Comparison of ENCODE assay signal across 20 cellular contexts in the genomic region with DNA sequence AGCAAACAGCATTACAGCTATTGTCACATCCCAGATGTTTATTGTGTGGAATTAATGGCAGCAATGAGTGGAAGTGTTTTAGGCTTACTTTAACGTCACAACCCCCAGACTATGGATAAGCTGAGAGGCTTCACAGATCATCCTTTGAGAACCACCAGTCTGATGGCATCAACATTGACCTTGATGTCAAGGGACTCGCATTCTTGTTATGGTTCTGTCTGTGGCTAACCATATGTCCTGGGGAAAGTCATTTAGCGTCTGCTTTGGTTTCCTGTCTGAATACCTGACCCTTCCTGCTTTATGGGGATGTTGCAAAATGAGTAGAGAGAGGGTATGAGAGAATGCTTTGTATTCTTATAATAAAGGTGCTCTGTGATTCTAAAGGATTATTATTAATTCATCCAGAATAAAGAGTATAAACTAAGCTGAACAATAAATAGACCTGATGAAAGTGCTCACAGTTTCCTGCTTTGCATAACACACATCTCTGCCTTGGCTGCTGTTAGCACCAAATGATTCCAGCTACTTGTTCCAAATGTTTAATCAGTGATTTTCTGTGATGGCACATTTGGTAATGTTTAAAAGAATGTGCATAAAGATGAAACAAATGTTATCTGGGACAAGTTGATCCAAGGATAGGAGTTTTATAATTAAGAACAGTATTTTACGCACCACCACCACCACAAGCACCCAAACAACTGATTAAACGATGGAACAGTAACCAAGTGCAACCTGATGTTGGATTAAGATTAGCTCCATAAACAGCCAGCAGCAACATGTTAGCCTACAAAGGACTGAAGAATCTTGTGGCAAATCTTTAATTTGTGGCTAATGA.
DNase-seq lines count a peak whose midpoint lies in the region; ATAC-seq and TF ChIP-seq lines count a peak whose summit lies in the region.
"Had no signal": no experiment of that assay in that cellular context is flagged by ENCODE, and none has a peak within 500 bp of the region (broad histone marks: within the 10 kb centered on the region; RNA-seq: fewer than 3 reads in every experiment).

No MANE protein-coding gene starts in this region.

- POLR2A ChIA-PET in T-cell (lab: Charles Lee), result no interaction called here

- no peak for TF ChIP-seq CTCF in epithelial cell of proximal tubule (conservative IDR thresholded peaks at IDR 0.05; ENCODE audit: low read depth, low read length)
- no peak for TF ChIP-seq CTCF in BE2C (IDR thresholded peaks at IDR 0.05; ENCODE audit: low read depth, low read length)

- H3K36me3 Mint-ChIP-seq in T-cell, result no peaks in the 10 kb centered on the region
- H3K36me3 Mint-ChIP-seq: activated naive CD8-positive, alpha-beta T cell had no signal

- no peak overlapping the region for H3K27ac Mint-ChIP-seq in T-cell
- H3K27ac Mint-ChIP-seq: activated naive CD8-positive, alpha-beta T cell; dendritic cell treated with granulocyte-macrophage colony-stimulating factor and Interleukin-4, amounts not matched to agents 40 ng/mL and 50 ng/mL, for 4 days had no signal

- no peak for ATAC-seq in T-cell (replicated peaks in 1 of 4)
- ATAC-seq: HCT116, heart left ventricle had no signal

- H3K27me3 Mint-ChIP-seq in T-cell, result no peaks in the 10 kb centered on the region
- H3K27me3 Mint-ChIP-seq: dendritic cell treated with granulocyte-macrophage colony-stimulating factor and Interleukin-4, amounts not matched to agents 40 ng/mL and 50 ng/mL, for 4 days had no signal

- CTCF ChIA-PET in T-cell (lab: Charles Lee), result no interaction called here

- no peaks in the 10 kb centered on the region for H3K4me1 Mint-ChIP-seq in T-cell

- H3K4me3 Mint-ChIP-seq in T-cell, result no peak overlapping the region
- H3K4me3 Mint-ChIP-seq: activated naive CD8-positive, alpha-beta T cell; dendritic cell treated with granulocyte-macrophage colony-stimulating factor and Interleukin-4, amounts not matched to agents 40 ng/mL and 50 ng/mL, for 4 days had no signal

- H3K27me3 ChIP-seq in effector memory CD4-positive, alpha-beta T cell (replicated peaks; ENCODE audit: control insufficient read depth, insufficient read depth, low read length, poor library complexity, severe bottlenecking), result no peaks in the 10 kb centered on the region
- H3K27me3 ChIP-seq in BE2C, result no peaks in the 10 kb centered on the region
- H3K27me3 ChIP-seq: heart left ventricle, uterus had no signal

- H3K27ac ChIP-seq in effector memory CD4-positive, alpha-beta T cell (ENCODE audit: insufficient read depth, low read length, poor library complexity, severe bottlenecking), result no peak overlapping the region
- H3K27ac ChIP-seq: heart left ventricle, parathyroid adenoma, RWPE1 had no signal

- no peaks in the 10 kb centered on the region for H3K9me3 ChIP-seq in effector memory CD4-positive, alpha-beta T cell (ENCODE audit: control insufficient read depth, low read length)
- no peaks in the 10 kb centered on the region for H3K9me3 ChIP-seq in BE2C
- H3K9me3 ChIP-seq: heart left ventricle, uterus had no signal

- H3K4me3 ChIP-seq in epithelial cell of proximal tubule (ENCODE audit: low read depth, low read length) (no peak overlapping the region), BE2C (ENCODE audit: low read depth, low read length) (no peak overlapping the region)
- H3K4me3 ChIP-seq in effector memory CD4-positive, alpha-beta T cell (ENCODE audit: insufficient read depth, low read depth, low read length, poor library complexity, severe bottlenecking), result no peak overlapping the region
- H3K4me3 ChIP-seq: heart left ventricle, lung, uterus had no signal

- H3K36me3 ChIP-seq in effector memory CD4-positive, alpha-beta T cell (ENCODE audit: control insufficient read depth, insufficient read depth, low read length), result no peaks in the 10 kb centered on the region
- no peaks in the 10 kb centered on the region for H3K36me3 ChIP-seq in BE2C
- H3K36me3 ChIP-seq: heart left ventricle, uterus had no signal

- peaks cover 3 to 23% (median 4%) of the 10 kb centered on the region in 3 donors for H3K9me3 Mint-ChIP-seq in T-cell
- H3K9me3 Mint-ChIP-seq: dendritic cell treated with granulocyte-macrophage colony-stimulating factor and Interleukin-4, amounts not matched to agents 40 ng/mL and 50 ng/mL, for 4 days had no signal

- DNase-seq in Daoy (ENCODE audit: low read depth) (peak; percentile 41), NCI-H69 (lab: John Stamatoyannopoulos, UW) (peak; percentile 9), epithelial cell of proximal tubule (ENCODE audit: low read depth) (peak; percentile 63), non-pigmented ciliary epithelial cell (ENCODE audit: low read depth) (peak; percentile 74), T-cell (no peak), BE2C (no peak)
- no peak for DNase-seq in effector memory CD4-positive, alpha-beta T cell
- no peak for DNase-seq in activated CD4-positive, alpha-beta T cell treated with anti-CD3 and anti-CD28 coated beads for 48 hours
- DNase-seq: heart left ventricle; NCI-H1417 treated with DMSO at 0.1 percent for 48 hours; NCI-H510A; stimulated activated CD4-positive, alpha-beta T cell treated with anti-CD3 and anti-CD28 coated beads, Interleukin-2, amount 100 ng/mL, for 24 hours; T1000; uterus had no signal

- H3K4me1 ChIP-seq in effector memory CD4-positive, alpha-beta T cell (ENCODE audit: control insufficient read depth, insufficient read depth, low read length, poor library complexity, severe bottlenecking), result no peaks in the 10 kb centered on the region
- no peaks in the 10 kb centered on the region for H3K4me1 ChIP-seq in BE2C
- H3K4me1 ChIP-seq: heart left ventricle, parathyroid adenoma, uterus had no signal

Comparison
In these comparisons a context has a peak if more than half of its experiments do, and no peak if none do; other contexts are left out.
1. DNase-seq: peak in Daoy (single experiment), NCI-H69 (single experiment), epithelial cell of proximal tubule (single experiment) and non-pigmented ciliary epithelial cell (single experiment); none in effector memory CD4-positive, alpha-beta T cell (0 of 3), T-cell (0 of 34), activated CD4-positive, alpha-beta T cell treated with anti-CD3 and anti-CD28 coated beads for 48 hours (single experiment) and BE2C (single experiment).